ENCODE assay signal across 15 cellular contexts in the genomic region with DNA sequence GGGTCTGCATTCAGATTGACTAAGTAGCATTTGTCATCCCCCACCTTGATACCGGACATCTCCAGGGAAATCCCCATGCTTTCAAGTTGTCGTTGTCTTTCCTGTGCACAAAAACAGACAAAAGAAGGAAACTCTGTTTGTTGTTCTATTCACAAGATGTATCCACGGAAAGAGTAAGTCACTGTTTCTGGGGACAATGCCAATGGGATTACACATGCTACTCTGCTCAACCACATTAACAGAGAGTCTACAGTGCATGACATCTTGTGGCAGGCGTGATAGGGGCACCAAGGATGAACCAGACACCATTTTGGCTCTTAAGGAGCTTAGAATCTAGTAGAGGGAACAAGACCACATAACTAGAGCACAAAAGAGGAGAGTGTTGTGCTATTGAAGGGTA.
DNase-seq lines count a peak whose midpoint lies in the region; ATAC-seq, FAIRE-seq and TF ChIP-seq lines count a peak whose summit lies in the region.
"Had no signal": no experiment of that assay in that cellular context is flagged by ENCODE, and none has a peak within 500 bp of the region (broad histone marks: within the 10 kb centered on the region; RNA-seq: fewer than 3 reads in every experiment).

No MANE protein-coding gene starts in this region.

- no peak for TF ChIP-seq POLR2A in GM12892 (IDR thresholded peaks at IDR 0.05; ENCODE audit: low read depth, low read length)

- intact Hi-C loops in OCI-LY7 (cut with micrococcal nuclease; ENCODE audit: unreplicated experiment): no loop called here

- H4K20me1 ChIP-seq in OCI-LY7 (ENCODE audit: insufficient read depth, low read length): no peaks in the 10 kb centered on the region

- H3K4me3 ChIP-seq in fibroblast of pulmonary artery (replicated peaks; ENCODE audit: low read depth, low read length) (no peak overlapping the region), OCI-LY7 (ENCODE audit: low read depth, low read length, poor library complexity, severe bottlenecking) (no peak overlapping the region)
- H3K4me3 ChIP-seq: adrenal gland had no signal

- no peaks in the 10 kb centered on the region for H3K79me2 ChIP-seq in OCI-LY7 (ENCODE audit: insufficient read depth, low read depth, low read length)

- TF ChIP-seq CTCF in fibroblast of pulmonary artery (IDR thresholded peaks at IDR 0.05; ENCODE audit: low read length, missing control alignments) (no peak), OCI-LY7 (conservative IDR thresholded peaks at IDR 0.05; ENCODE audit: low read length) (no peak)

- H2AFZ ChIP-seq in OCI-LY7 (ENCODE audit: low read length): no peak overlapping the region

- no peak for ATAC-seq in HG03175 (IDR thresholded peaks at IDR 0.05; ENCODE audit: unreplicated experiment)
- ATAC-seq in HG02763 (IDR thresholded peaks at IDR 0.05; ENCODE audit: unreplicated experiment): no peak
- ATAC-seq: Panc1 had no signal

- H3K4me1 ChIP-seq in OCI-LY7 (ENCODE audit: insufficient read depth, low read length, poor library complexity, severe bottlenecking): no peaks in the 10 kb centered on the region
- H3K4me1 ChIP-seq: adrenal gland, Caco-2 had no signal

- POLR2A ChIA-PET in OCI-LY7 (lab: Charles Lee): no interaction called here

- no peaks in the 10 kb centered on the region for H3K9me2 ChIP-seq in OCI-LY7 (ENCODE audit: insufficient read depth, low read length)

- CTCF ChIA-PET in OCI-LY7 (lab: Charles Lee; ENCODE audit: unreplicated experiment): no interaction called here

- no TSS peak for BruUV-seq in OCI-LY7 (replicated peaks; lab: Mats Ljungman, UMichigan)

- no peak for FAIRE-seq in GM12892 (lab: Jason Lieb, UNC)
- FAIRE-seq: islet of Langerhans had no signal

- no peak overlapping the region for H3K4me2 ChIP-seq in OCI-LY7 (ENCODE audit: low read length)

- H3K36me3 ChIP-seq in OCI-LY7 (ENCODE audit: insufficient read depth, low read length): no peaks in the 10 kb centered on the region

- no peak overlapping the region for H3K27ac ChIP-seq in OCI-LY7 (ENCODE audit: low read depth, low read length, poor library complexity, severe bottlenecking)
- H3K27ac ChIP-seq: adrenal gland had no signal

- H3K9me3 ChIP-seq in OCI-LY7 (ENCODE audit: low read length): no peaks in the 10 kb centered on the region
- H3K9me3 ChIP-seq: adrenal gland, Caco-2 had no signal

- peak; percentile 39 for DNase-seq in ELR (ENCODE audit: low read depth)
- DNase-seq in T1000 (lab: John Stamatoyannopoulos, UW): peak; percentile 20
- DNase-seq in fibroblast of pulmonary artery (ENCODE audit: low read depth): peak; percentile 92
- peak; percentile 45 for DNase-seq in putamen (ENCODE audit: low spot score)
- no peak for DNase-seq in GM12892 (ENCODE audit: insufficient read length)
- DNase-seq in OCI-LY7 (ENCODE audit: low spot score): no peak
- DNase-seq: Caco-2; MM.1S; NCI-H345; stimulated activated naive CD4-positive, alpha-beta T cell had no signal

Comparison
In these comparisons a context has a peak if more than half of its experiments do, and no peak if none do; other contexts are left out.
1. DNase-seq: peak in ELR (single experiment), T1000 (single experiment), fibroblast of pulmonary artery (single experiment) and putamen (single experiment); none in GM12892 (single experiment) and OCI-LY7 (single experiment).